In the genomic region with DNA sequence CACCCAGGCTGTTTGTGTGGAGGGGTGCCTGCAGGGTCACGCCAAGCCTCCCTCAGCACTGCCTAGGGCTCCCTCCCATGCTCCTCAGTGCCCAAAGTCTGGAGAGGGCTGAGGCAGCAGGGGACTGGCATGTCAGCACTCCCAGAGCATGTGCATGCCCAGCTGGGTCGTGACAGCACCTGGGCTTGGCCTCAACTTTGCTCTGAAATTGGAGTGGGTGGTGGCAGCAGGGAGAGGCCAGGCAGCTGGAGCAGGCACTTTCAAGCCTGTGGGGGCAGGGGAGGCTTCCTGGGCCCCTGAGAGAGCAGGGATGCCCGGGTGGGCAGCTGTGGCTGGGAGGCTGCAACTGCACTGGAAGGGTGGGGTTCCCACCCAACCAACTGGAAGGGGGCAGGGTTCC, we compare ENCODE assay signal across 8 cellular contexts. TPM values are rescaled to one million over a fixed set of nuclear protein-coding genes. Genes with fewer than 3 reads are reported as not detected.
"Had no signal": no experiment of that assay in that cellular context is flagged by ENCODE, and none has a peak within 500 bp of the region (broad histone marks: within the 10 kb centered on the region; RNA-seq: fewer than 3 reads in every experiment).

No MANE protein-coding gene starts in this region.

- H3K4me1 ChIP-seq: HAP-1 had no signal

- H3K36me3 Mint-ChIP-seq: IgD-negative memory B cell had no signal

- DNase-seq: GM23248, GOT3, H7, HFFc6 had no signal

- H3K9me3 Mint-ChIP-seq: HFFc6 had no signal

- H3K4me1 Mint-ChIP-seq: IgD-negative memory B cell had no signal

- H3K9ac ChIP-seq: GM23248 had no signal

- H3K4me3 ChIP-seq: GM23248, HAP-1 had no signal

- H3K36me3 ChIP-seq: HAP-1 had no signal

- FAIRE-seq: HepG2 had no signal

- H3K27ac ChIP-seq: GM23248 had no signal

- H3K9me3 ChIP-seq: HAP-1 had no signal

- ATAC-seq: HCT116, HepG2 had no signal

- H3K27ac Mint-ChIP-seq: HFFc6, IgD-negative memory B cell had no signal

- H2AFZ ChIP-seq: GM23248 had no signal

- H3K4me3 Mint-ChIP-seq: HFFc6 had no signal

RNA-seq across cellular contexts. Expression of gene EXPH5, which starts 35.7 kb away (rescaled TPM):
- total RNA-seq: GM23248 had no signal
- polyA plus RNA-seq: GM23248 had no signal
